Comparison of ENCODE assay signal across 1 cellular context in genomic region chr4:151830168-151830567, GRCh38.
TF ChIP-seq lines count a peak whose summit lies in the region.

No MANE protein-coding gene starts in this region.

TF ChIP-seq in GM12878, 131 proteins besides CTCF, POLR2A, EP300 and RAD21 (continued from another document):
- no peak for TF ChIP-seq ZBTB11 (CRISPR knock-in tag; IDR thresholded peaks at IDR 0.05)
- TF ChIP-seq STAT1 (conservative IDR thresholded peaks at IDR 0.05), result no peak
- TF ChIP-seq PML (IDR thresholded peaks at IDR 0.05; ENCODE audit: low read length), result no peak
- TF ChIP-seq POLR2AphosphoS2 (IDR thresholded peaks at IDR 0.05; ENCODE audit: low read depth, low read length), result no peak
- no peak for TF ChIP-seq TARDBP (IDR thresholded peaks at IDR 0.05; ENCODE audit: borderline replicate concordance)
- no peak for TF ChIP-seq SUPT20H (IDR thresholded peaks at IDR 0.05; ENCODE audit: borderline replicate concordance, control insufficient read depth, low read depth, low read length)
- no peak for TF ChIP-seq SP1 (IDR thresholded peaks at IDR 0.05; ENCODE audit: low read depth, low read length)
- no peak for TF ChIP-seq NR2C2 (IDR thresholded peaks at IDR 0.05; ENCODE audit: borderline replicate concordance, control insufficient read depth, insufficient read length, low read depth)
